ENCODE assay signal across 1 cellular context in genomic region chr11:72771507-72771906, GRCh38.
A peak's percentile ranks its signal among the peaks of the same experiment; 100 is the strongest.
TF ChIP-seq lines count a peak whose summit lies in the region.

No MANE protein-coding gene starts in this region.

TF ChIP-seq in HepG2, 621 proteins besides CTCF, POLR2A, EP300 and RAD21:
- TF ChIP-seq TRIM24 (CRISPR knock-in tag; IDR thresholded peaks at IDR 0.05) (no peak), ZSCAN25 (CRISPR knock-in tag; IDR thresholded peaks at IDR 0.05) (peak; percentile 41; the same call in 1 of the 2 replicates), FOSL2 (CRISPR knock-in tag; IDR thresholded peaks at IDR 0.05) (peak; percentile 72), ZNF382 (CRISPR knock-in tag; IDR thresholded peaks at IDR 0.05; ENCODE audit: borderline replicate concordance) (no peak)
- TF ChIP-seq, protein P1, sequence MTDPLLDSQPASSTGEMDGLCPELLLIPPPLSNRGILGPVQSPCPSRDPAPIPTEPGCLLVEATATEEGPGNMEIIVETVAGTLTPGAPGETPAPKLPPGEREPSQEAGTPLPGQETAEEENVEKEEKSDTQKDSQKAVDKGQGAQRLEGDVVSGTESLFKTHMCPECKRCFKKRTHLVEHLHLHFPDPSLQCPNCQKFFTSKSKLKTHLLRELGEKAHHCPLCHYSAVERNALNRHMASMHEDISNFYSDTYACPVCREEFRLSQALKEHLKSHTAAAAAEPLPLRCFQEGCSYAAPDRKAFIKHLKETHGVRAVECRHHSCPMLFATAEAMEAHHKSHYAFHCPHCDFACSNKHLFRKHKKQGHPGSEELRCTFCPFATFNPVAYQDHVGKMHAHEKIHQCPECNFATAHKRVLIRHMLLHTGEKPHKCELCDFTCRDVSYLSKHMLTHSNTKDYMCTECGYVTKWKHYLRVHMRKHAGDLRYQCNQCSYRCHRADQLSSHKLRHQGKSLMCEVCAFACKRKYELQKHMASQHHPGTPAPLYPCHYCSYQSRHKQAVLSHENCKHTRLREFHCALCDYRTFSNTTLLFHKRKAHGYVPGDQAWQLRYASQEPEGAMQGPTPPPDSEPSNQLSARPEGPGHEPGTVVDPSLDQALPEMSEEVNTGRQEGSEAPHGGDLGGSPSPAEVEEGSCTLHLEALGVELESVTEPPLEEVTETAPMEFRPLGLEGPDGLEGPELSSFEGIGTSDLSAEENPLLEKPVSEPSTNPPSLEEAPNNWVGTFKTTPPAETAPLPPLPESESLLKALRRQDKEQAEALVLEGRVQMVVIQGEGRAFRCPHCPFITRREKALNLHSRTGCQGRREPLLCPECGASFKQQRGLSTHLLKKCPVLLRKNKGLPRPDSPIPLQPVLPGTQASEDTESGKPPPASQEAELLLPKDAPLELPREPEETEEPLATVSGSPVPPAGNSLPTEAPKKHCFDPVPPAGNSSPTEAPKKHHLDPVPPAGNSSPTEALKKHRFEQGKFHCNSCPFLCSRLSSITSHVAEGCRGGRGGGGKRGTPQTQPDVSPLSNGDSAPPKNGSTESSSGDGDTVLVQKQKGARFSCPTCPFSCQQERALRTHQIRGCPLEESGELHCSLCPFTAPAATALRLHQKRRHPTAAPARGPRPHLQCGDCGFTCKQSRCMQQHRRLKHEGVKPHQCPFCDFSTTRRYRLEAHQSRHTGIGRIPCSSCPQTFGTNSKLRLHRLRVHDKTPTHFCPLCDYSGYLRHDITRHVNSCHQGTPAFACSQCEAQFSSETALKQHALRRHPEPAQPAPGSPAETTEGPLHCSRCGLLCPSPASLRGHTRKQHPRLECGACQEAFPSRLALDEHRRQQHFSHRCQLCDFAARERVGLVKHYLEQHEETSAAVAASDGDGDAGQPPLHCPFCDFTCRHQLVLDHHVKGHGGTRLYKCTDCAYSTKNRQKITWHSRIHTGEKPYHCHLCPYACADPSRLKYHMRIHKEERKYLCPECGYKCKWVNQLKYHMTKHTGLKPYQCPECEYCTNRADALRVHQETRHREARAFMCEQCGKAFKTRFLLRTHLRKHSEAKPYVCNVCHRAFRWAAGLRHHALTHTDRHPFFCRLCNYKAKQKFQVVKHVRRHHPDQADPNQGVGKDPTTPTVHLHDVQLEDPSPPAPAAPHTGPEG (CRISPR knock-in tag; IDR thresholded peaks at IDR 0.05): no peak
